In genomic region chr17:8924595-8924994, GRCh38 we compare ENCODE assay signal across 13 cellular contexts. TPM values are rescaled to one million over a fixed set of nuclear protein-coding genes. Genes with fewer than 3 reads are reported as not detected.
DNase-seq lines count a peak whose midpoint lies in the region; ATAC-seq, FAIRE-seq and TF ChIP-seq lines count a peak whose summit lies in the region.
"Had no signal": no experiment of that assay in that cellular context is flagged by ENCODE, and none has a peak within 500 bp of the region (broad histone marks: within the 10 kb centered on the region; RNA-seq: fewer than 3 reads in every experiment).

No MANE protein-coding gene starts in this region.

- H4K20me1 ChIP-seq in GM12878 (ENCODE audit: control insufficient read depth, insufficient read depth), result no peaks in the 10 kb centered on the region

- TF ChIP-seq CTCF in GM12878 (IDR thresholded peaks at IDR 0.05 in 2 of 3, conservative IDR thresholded peaks at IDR 0.05 in 1 of 3; ENCODE audit: control insufficient read depth in 2 of 3, extremely low read depth in 1 of 3, insufficient read depth in 1 of 3, low read depth in 3 of 3, low read length in 3 of 3) (no peak), D721Med (IDR thresholded peaks at IDR 0.05; ENCODE audit: insufficient read depth, missing control alignments) (no peak)

- TF ChIP-seq POLR2A in GM12878 (IDR thresholded peaks at IDR 0.05; ENCODE audit: low read depth, low read length), result no peak

- H3K4me2 ChIP-seq in GM12878 (ENCODE audit: control insufficient read depth, insufficient read depth), result peak overlapping the region; percentile 40

- H3K27me3 ChIP-seq in GM12878 (replicated peaks in 1 of 2; ENCODE audit: control insufficient read depth in 2 of 2, insufficient read depth in 2 of 2, low read length in 1 of 2), result no peaks in the 10 kb centered on the region

- H3K9me3 ChIP-seq in GM12878 (replicated peaks; ENCODE audit: control insufficient read depth, insufficient read depth, low read length), result peaks cover 48% of the 10 kb centered on the region

- CTCF ChIA-PET in GM12878 (lab: Yijun Ruan, JAX), result interaction anchor here (2.0 kb wide), 1 partner anchor 13 kb away, joined by 9 read pairs; no protein-coding TSS in a partner anchor

- ATAC-seq in GM18861 (IDR thresholded peaks at IDR 0.05; ENCODE audit: unreplicated experiment) (peak; percentile 50), GM19468 (IDR thresholded peaks at IDR 0.05; ENCODE audit: extremely low read depth, unreplicated experiment) (peak; percentile 35), HG02981 (IDR thresholded peaks at IDR 0.05; ENCODE audit: unreplicated experiment) (peak; percentile 57), GM12878 (peak; percentile 87)
- ATAC-seq: K562, left cardiac atrium had no signal

- TF ChIP-seq RAD21 in GM12878 (IDR thresholded peaks at IDR 0.05; ENCODE audit: insufficient read depth, low read depth, low read length), result no peak

- peak; percentile 72 to 77; a peak in 3 of 4 replicates for TF ChIP-seq EP300 in GM12878 (IDR thresholded peaks at IDR 0.05; ENCODE audit: borderline replicate concordance in 1 of 2, control insufficient read depth in 1 of 2, low read depth in 2 of 2, low read length in 2 of 2)

- no peak overlapping the region for H3K9ac ChIP-seq in GM12878 (ENCODE audit: control insufficient read depth, insufficient read depth, low read length)

- intact Hi-C loops in GM12878 (cut with micrococcal nuclease; ENCODE audit: unreplicated experiment), result loop anchor here (2.0 to 5.0 kb wide), 3 partner anchors 14 to 58 kb away; no protein-coding TSS in a partner anchor

- in situ Hi-C loops in GM12878 (cut with MboI), result no loop called here

- FAIRE-seq in GM12878 (lab: Jason Lieb, UNC) (peak; percentile 84), D721Med (lab: Jason Lieb, UNC) (no peak)
- FAIRE-seq: K562 had no signal

- peaks cover 3 to 8% of the 10 kb centered on the region in 2 experiments; a peak in 3 of 4 replicates for H3K36me3 ChIP-seq in GM12878 (ENCODE audit: control insufficient read depth in 2 of 2, insufficient read depth in 2 of 2, low read length in 1 of 2)

- RAD21 ChIA-PET in GM12878 (lab: Charles Lee; ENCODE audit: unreplicated experiment), result interaction anchor here (0.7 to 3.4 kb wide), 6 partner anchors 16 to 73 kb away, joined by 3 to 10 read pairs (median 7); no protein-coding TSS in a partner anchor

- H3K79me2 ChIP-seq in GM12878 (ENCODE audit: control insufficient read depth, insufficient read depth, low read length), result peaks cover 46% of the 10 kb centered on the region

- SMC1A ChIA-PET in GM12878 (lab: Charles Lee; ENCODE audit: uncharacterized antibody, unreplicated experiment), result interaction anchor here (1.1 to 7.3 kb wide), 7 partner anchors 11 to 72 kb away, joined by 3 to 63 read pairs (median 7); no protein-coding TSS in a partner anchor

- no peak overlapping the region for H2AFZ ChIP-seq in GM12878 (ENCODE audit: control insufficient read depth, low read depth, low read length)

- WGBS in GM12878 (ENCODE audit: insufficient coverage, insufficient replicate concordance, low lambda C conversion rate, missing lambda C conversion rate), result 2% methylated on average over 6 of the region's 6 CpGs

- peak; percentile 77 for DNase-seq in GM12878 (ENCODE audit: low read depth, low spot score)
- DNase-seq in GDM1 (lab: John Stamatoyannopoulos, UW), result no peak
- no peak for DNase-seq in D721Med (ENCODE audit: insufficient read length, low spot score)
- DNase-seq in anterior cingulate cortex (lab: John Stamatoyannopoulos, UW), result no peak
- DNase-seq: Caco-2, left cardiac atrium had no signal

- POLR2A ChIA-PET in GM12878 (lab: Charles Lee), result interaction anchor here (0.7 to 5.1 kb wide), 8 partner anchors 12 to 170 kb away, joined by 3 to 22 read pairs (median 6); partner anchors contain the start of gene PIK3R5

- BruUV-seq in GM12878 (replicated peaks; lab: Mats Ljungman, UMichigan), result no TSS peak

- no peak overlapping the region for H3K4me3 ChIP-seq in GM12878
- H3K4me3 ChIP-seq: K562 had no signal

- peak overlapping the region; percentile 69 for H3K27ac ChIP-seq in GM12878 (ENCODE audit: control insufficient read depth, insufficient read depth)

- H3K4me1 ChIP-seq in GM12878 (ENCODE audit: control insufficient read depth, insufficient read depth, low read length), result peaks cover 44% of the 10 kb centered on the region
- H3K4me1 ChIP-seq: Caco-2 had no signal

TF ChIP-seq in GM12878, 131 proteins besides CTCF, POLR2A, EP300 and RAD21 (continues in another document):
- TF ChIP-seq PML (IDR thresholded peaks at IDR 0.05; ENCODE audit: low read length), result no peak
- TF ChIP-seq FOXM1 (IDR thresholded peaks at IDR 0.05; ENCODE audit: low read depth, low read length), result peak; percentile 68; the same call in 1 of the 2 replicates
- TF ChIP-seq SMARCA5 (IDR thresholded peaks at IDR 0.05), result no peak
- TF ChIP-seq ATF7 (IDR thresholded peaks at IDR 0.05; ENCODE audit: low read depth), result peak; percentile 65; the same call in 1 of the 2 replicates
- TF ChIP-seq IKZF2 (IDR thresholded peaks at IDR 0.05), result peak; percentile 67 to 83; a peak in 3 of 4 replicates
- TF ChIP-seq, protein P1, sequence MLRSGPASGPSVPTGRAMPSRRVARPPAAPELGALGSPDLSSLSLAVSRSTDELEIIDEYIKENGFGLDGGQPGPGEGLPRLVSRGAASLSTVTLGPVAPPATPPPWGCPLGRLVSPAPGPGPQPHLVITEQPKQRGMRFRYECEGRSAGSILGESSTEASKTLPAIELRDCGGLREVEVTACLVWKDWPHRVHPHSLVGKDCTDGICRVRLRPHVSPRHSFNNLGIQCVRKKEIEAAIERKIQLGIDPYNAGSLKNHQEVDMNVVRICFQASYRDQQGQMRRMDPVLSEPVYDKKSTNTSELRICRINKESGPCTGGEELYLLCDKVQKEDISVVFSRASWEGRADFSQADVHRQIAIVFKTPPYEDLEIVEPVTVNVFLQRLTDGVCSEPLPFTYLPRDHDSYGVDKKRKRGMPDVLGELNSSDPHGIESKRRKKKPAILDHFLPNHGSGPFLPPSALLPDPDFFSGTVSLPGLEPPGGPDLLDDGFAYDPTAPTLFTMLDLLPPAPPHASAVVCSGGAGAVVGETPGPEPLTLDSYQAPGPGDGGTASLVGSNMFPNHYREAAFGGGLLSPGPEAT (IDR thresholded peaks at IDR 0.05; ENCODE audit: low read depth), result peak; percentile 60; the same call in 1 of the 2 replicates
- peak; percentile 73; the same call in 1 of the 2 replicates for TF ChIP-seq HSF1 (IDR thresholded peaks at IDR 0.05; ENCODE audit: low read depth, low read length)
- TF ChIP-seq ETV6 (conservative IDR thresholded peaks at IDR 0.05 in 1 of 2, IDR thresholded peaks at IDR 0.05 in 1 of 2; ENCODE audit: borderline replicate concordance in 1 of 2, low read depth in 1 of 2), result peak in 1 of 2 experiments; percentile 47; a peak in 1 of 4 replicates
- peak; percentile 44; the same call in 1 of the 2 replicates for TF ChIP-seq ZNF217 (IDR thresholded peaks at IDR 0.05)

RNA-seq across cellular contexts. Expression of gene PIK3R5, which starts 40.9 kb away (rescaled TPM):
- 260 and 296 TPM in 2 replicates for total RNA-seq in GM12878 (2013; cell fraction: nucleolus; rRNA removed)
- total RNA-seq in GM12878 (2014; rRNA removed) (36.8 and 39.5 TPM in 2 replicates), GM12878 (2014; rRNA removed; fragmentation: Illumina TruSeq; extraction: Trizol) (24.7 and 26.5 TPM in 2 replicates), GM12878 (2021) (50.8 and 51.2 TPM in 2 replicates)
- polyA plus RNA-seq in GM12878 (2011; ENCODE audit: low read depth), result 25.1 TPM
- polyA plus RNA-seq in GM12878 (2011; rRNA removed) (34.3 and 43.9 TPM in 2 replicates), GM12878 (2014; fragmentation: Illumina TruSeq; extraction: Trizol) (27.3 and 34.2 TPM in 2 replicates), GM12878 (2014; fragmentation: Nextera tagmentation; extraction: Ambion mirVana) (1 to 10 TPM; 9.5 to 9.6 TPM), GM12878 (2014; rRNA removed) (32.9 and 33.5 TPM in 2 replicates), GM12878 (2016; fragmentation: Nextera tagmentation; extraction: Ambion mirVana) (10 to 100 TPM; 36.9 to 39.5 TPM)
- 42.7 and 45.7 TPM in 2 replicates for polyA plus RNA-seq in GM12878 (2011; cell fraction: cytosol; rRNA removed)
- 155 and 160 TPM in 2 replicates for polyA plus RNA-seq in GM12878 (2011; cell fraction: nucleus; rRNA removed)
- 44.1 and 46.7 TPM in 2 replicates for polyA plus RNA-seq in GM12878 (2012)
- 48.9 and 95.6 TPM in 2 replicates for polyA minus RNA-seq in GM12878 (2011; rRNA and poly(A)+ RNA removed)
- 32.6 and 35.1 TPM in 2 replicates for polyA minus RNA-seq in GM12878 (2011; cell fraction: cytosol; rRNA and poly(A)+ RNA removed)
- polyA minus RNA-seq in GM12878 (2011; cell fraction: nucleus; rRNA and poly(A)+ RNA removed), result 48.0 and 66.0 TPM in 2 replicates
- total RNA-seq: Caco-2, glomerular endothelial cell had no signal

RNA-seq across cellular contexts. Expression of gene PIK3R6, which starts 57.1 kb away (rescaled TPM):
- total RNA-seq in GM12878 (2013; cell fraction: nucleolus; rRNA removed), result 293 and 314 TPM in 2 replicates
- total RNA-seq in GM12878 (2014; rRNA removed) (40.3 and 44.7 TPM in 2 replicates), GM12878 (2014; rRNA removed; fragmentation: Illumina TruSeq; extraction: Trizol) (26.4 and 27.9 TPM in 2 replicates), GM12878 (2021) (76.7 and 81.7 TPM in 2 replicates)
- polyA plus RNA-seq in GM12878 (2011; ENCODE audit: low read depth), result 68.9 TPM
- polyA plus RNA-seq in GM12878 (2011; rRNA removed) (73.5 and 146 TPM in 2 replicates), GM12878 (2014; fragmentation: Illumina TruSeq; extraction: Trizol) (31.6 and 54.7 TPM in 2 replicates), GM12878 (2014; fragmentation: Nextera tagmentation; extraction: Ambion mirVana) (1 to 10 TPM; 6.7 to 7.4 TPM), GM12878 (2014; rRNA removed) (86.5 and 99.8 TPM in 2 replicates), GM12878 (2016; fragmentation: Nextera tagmentation; extraction: Ambion mirVana) (100 to 1,000 TPM; 103 to 109 TPM)
- polyA plus RNA-seq in GM12878 (2011; cell fraction: cytosol; rRNA removed), result 164 and 182 TPM in 2 replicates
- 666 and 871 TPM in 2 replicates for polyA plus RNA-seq in GM12878 (2011; cell fraction: nucleus; rRNA removed)
- 144 and 184 TPM in 2 replicates for polyA plus RNA-seq in GM12878 (2012)
- polyA minus RNA-seq in GM12878 (2011; rRNA and poly(A)+ RNA removed), result 99.0 and 156 TPM in 2 replicates
- polyA minus RNA-seq in GM12878 (2011; cell fraction: cytosol; rRNA and poly(A)+ RNA removed), result 50.8 and 58.4 TPM in 2 replicates
- 143 and 160 TPM in 2 replicates for polyA minus RNA-seq in GM12878 (2011; cell fraction: nucleus; rRNA and poly(A)+ RNA removed)
- total RNA-seq: Caco-2, neural crest cell, OCI-LY7 had no signal
- polyA plus RNA-seq: K562 had no signal

Comparison
In these comparisons a context has a peak if more than half of its experiments do, and no peak if none do; other contexts are left out.
1. ATAC-seq: peak in every context shown above with its lines; median percentile 87 in GM12878; 57 in HG02981; 50 in GM18861; 35 in GM19468.